ENCODE assay signal across 14 cellular contexts in genomic region chr5:78922879-78923621, GRCh38.
DNase-seq lines count a peak whose midpoint lies in the region; ATAC-seq, FAIRE-seq and TF ChIP-seq lines count a peak whose summit lies in the region.
"Had no signal": no experiment of that assay in that cellular context is flagged by ENCODE, and none has a peak within 500 bp of the region (broad histone marks: within the 10 kb centered on the region; RNA-seq: fewer than 3 reads in every experiment).

No MANE protein-coding gene starts in this region.

- no peak for TF ChIP-seq RAD21 in GM12878 (IDR thresholded peaks at IDR 0.05; ENCODE audit: insufficient read depth, low read depth, low read length)

- H3K4me2 ChIP-seq in GM12878 (ENCODE audit: control insufficient read depth, insufficient read depth), result no peak overlapping the region

- SMC1A ChIA-PET in GM12878 (lab: Charles Lee; ENCODE audit: uncharacterized antibody, unreplicated experiment), result interaction anchor here (0.9 to 3.5 kb wide), 11 partner anchors 9 to 602 kb away, joined by 3 to 18 read pairs (median 7); no protein-coding TSS in a partner anchor

- peaks cover 3% of the 10 kb centered on the region; the same call in 1 of the 2 replicates for H3K4me1 ChIP-seq in GM12878 (ENCODE audit: control insufficient read depth, insufficient read depth, low read length)
- no peaks in the 10 kb centered on the region for H3K4me1 ChIP-seq in SJCRH30
- H3K4me1 ChIP-seq: esophagus muscularis mucosa, Peyer's patch had no signal

- in situ Hi-C loops in GM12878 (cut with MboI), result no loop called here

- WGBS in GM12878 (ENCODE audit: insufficient coverage, insufficient replicate concordance, low lambda C conversion rate, missing lambda C conversion rate), result 44% methylated on average over 8 of the region's 8 CpGs

- no peak for TF ChIP-seq CTCF in GM12878 (IDR thresholded peaks at IDR 0.05 in 2 of 3, conservative IDR thresholded peaks at IDR 0.05 in 1 of 3; ENCODE audit: control insufficient read depth in 2 of 3, extremely low read depth in 1 of 3, insufficient read depth in 1 of 3, low read depth in 3 of 3, low read length in 3 of 3)

- CTCF ChIA-PET in GM12878 (lab: Yijun Ruan, JAX), result interaction anchor here (0.9 to 2.5 kb wide), 4 partner anchors 9 to 43 kb away, joined by 3 to 8 read pairs (median 5); no protein-coding TSS in a partner anchor

- no peak overlapping the region for H2AFZ ChIP-seq in GM12878 (ENCODE audit: control insufficient read depth, low read depth, low read length)

- no peak for DNase-seq in GM12878 (ENCODE audit: low read depth, low spot score)
- no peak for DNase-seq in SJCRH30
- DNase-seq in GM12892 (ENCODE audit: insufficient read length), result no peak
- DNase-seq: activated naive CD4-positive, alpha-beta T cell treated with anti-CD3 and anti-CD28 coated beads for 36 hours; GF-D8; NCI-H2107; NCI-H774; Peyer's patch; retina had no signal

- H4K20me1 ChIP-seq in GM12878 (ENCODE audit: control insufficient read depth, insufficient read depth), result no peaks in the 10 kb centered on the region

- H3K9me3 ChIP-seq in GM12878 (replicated peaks; ENCODE audit: control insufficient read depth, insufficient read depth, low read length) (no peaks in the 10 kb centered on the region), SJCRH30 (replicated peaks) (no peaks in the 10 kb centered on the region)
- H3K9me3 ChIP-seq: esophagus muscularis mucosa, Peyer's patch had no signal

- H3K27ac ChIP-seq in GM12878 (ENCODE audit: control insufficient read depth, insufficient read depth), result no peak overlapping the region
- H3K27ac ChIP-seq in SJCRH30, result no peak overlapping the region
- H3K27ac ChIP-seq: esophagus muscularis mucosa, Peyer's patch had no signal

- no peak overlapping the region for H3K9ac ChIP-seq in GM12878 (ENCODE audit: control insufficient read depth, insufficient read depth, low read length)

- TF ChIP-seq EP300 in GM12878 (IDR thresholded peaks at IDR 0.05; ENCODE audit: borderline replicate concordance in 1 of 2, control insufficient read depth in 1 of 2, low read depth in 2 of 2, low read length in 2 of 2), result peak in 1 of 2 experiments; percentile 43; a peak in 1 of 4 replicates

- no peak overlapping the region for H3K4me3 ChIP-seq in GM12878
- H3K4me3 ChIP-seq in SJCRH30, result no peak overlapping the region
- H3K4me3 ChIP-seq: esophagus muscularis mucosa, Peyer's patch had no signal

- RAD21 ChIA-PET in GM12878 (lab: Charles Lee; ENCODE audit: unreplicated experiment), result interaction anchor here (0.7 to 2.0 kb wide), 8 partner anchors 12 to 210 kb away, joined by 3 to 7 read pairs (median 4); no protein-coding TSS in a partner anchor

- H3K36me3 ChIP-seq in GM12878 (ENCODE audit: control insufficient read depth in 2 of 2, insufficient read depth in 2 of 2, low read length in 1 of 2), result no peaks in the 10 kb centered on the region; a peak in 1 of 4 replicates
- no peaks in the 10 kb centered on the region for H3K36me3 ChIP-seq in SJCRH30
- H3K36me3 ChIP-seq: Peyer's patch had no signal

- BruUV-seq in GM12878 (replicated peaks; lab: Mats Ljungman, UMichigan), result no TSS peak

- TF ChIP-seq POLR2A in GM12878 (IDR thresholded peaks at IDR 0.05; ENCODE audit: low read depth, low read length) (no peak), GM12892 (IDR thresholded peaks at IDR 0.05; ENCODE audit: low read depth, low read length) (no peak)

- FAIRE-seq in GM12878 (lab: Jason Lieb, UNC), result no peak
- FAIRE-seq in GM12892 (lab: Jason Lieb, UNC), result no peak

- intact Hi-C loops in GM12878 (cut with micrococcal nuclease; ENCODE audit: unreplicated experiment), result no loop called here

- POLR2A ChIA-PET in GM12878 (lab: Charles Lee), result interaction anchor here (1.2 kb wide), 1 partner anchor 10 kb away, joined by 4 read pairs; no protein-coding TSS in a partner anchor

- H3K27me3 ChIP-seq in GM12878 (replicated peaks in 1 of 2; ENCODE audit: control insufficient read depth in 2 of 2, insufficient read depth in 2 of 2, low read length in 1 of 2) (no peaks in the 10 kb centered on the region), SJCRH30 (no peaks in the 10 kb centered on the region)
- H3K27me3 ChIP-seq: esophagus muscularis mucosa, Peyer's patch had no signal

- peak; percentile 85 for ATAC-seq in GM18499 (IDR thresholded peaks at IDR 0.05; ENCODE audit: insufficient read depth, unreplicated experiment)
- peak; percentile 69 for ATAC-seq in GM18870 (IDR thresholded peaks at IDR 0.05; ENCODE audit: unreplicated experiment)
- peak; percentile 52 for ATAC-seq in HG02798 (IDR thresholded peaks at IDR 0.05; ENCODE audit: poor library complexity, unreplicated experiment)
- ATAC-seq in GM12878, result peak; percentile 96
- no peak for ATAC-seq in HG02588 (IDR thresholded peaks at IDR 0.05; ENCODE audit: unreplicated experiment)

- no peaks in the 10 kb centered on the region for H3K79me2 ChIP-seq in GM12878 (ENCODE audit: control insufficient read depth, insufficient read depth, low read length)

TF ChIP-seq in GM12878, 131 proteins besides CTCF, POLR2A, EP300 and RAD21 (continues in another document):
- TF ChIP-seq CREM (IDR thresholded peaks at IDR 0.05; ENCODE audit: low read depth) (0 out of 2 replicates have a peak, but pooled peaks have one; percentile 12), MTA2 (IDR thresholded peaks at IDR 0.05; ENCODE audit: low read depth) (peak; percentile 14; the same call in 1 of the 2 replicates), JUNB (IDR thresholded peaks at IDR 0.05) (no peak), IKZF2 (IDR thresholded peaks at IDR 0.05) (no peak; a peak in 1 of 4 replicates), ATF7 (IDR thresholded peaks at IDR 0.05; ENCODE audit: low read depth) (peak; percentile 25; the same call in 1 of the 2 replicates), EZH2 (IDR thresholded peaks at IDR 0.05; ENCODE audit: borderline replicate concordance, control insufficient read depth, low read depth, low read length) (no peak), MYC (IDR thresholded peaks at IDR 0.05; ENCODE audit: insufficient read depth, insufficient read length, insufficient replicate concordance, low read length, severe bottlenecking) (no peak), SMC3 (IDR thresholded peaks at IDR 0.05; ENCODE audit: borderline replicate concordance, low read length) (no peak), SMARCA5 (IDR thresholded peaks at IDR 0.05) (no peak), NR2C1 (IDR thresholded peaks at IDR 0.05) (no peak), NR2F1 (conservative IDR thresholded peaks at IDR 0.05) (no peak), PAX5 (IDR thresholded peaks at IDR 0.05; ENCODE audit: borderline replicate concordance, low read depth, low read length) (peak; percentile 19; the same call in 1 of the 2 replicates), YY1 (IDR thresholded peaks at IDR 0.05; ENCODE audit: low read depth, low read length) (0 out of 2 replicates have a peak, but pooled peaks have one; percentile 18), CREB1 (IDR thresholded peaks at IDR 0.05; ENCODE audit: low read depth) (peak; percentile 44; the same call in 1 of the 2 replicates), HDAC6 (IDR thresholded peaks at IDR 0.05; ENCODE audit: unreplicated experiment) (no peak), E4F1 (IDR thresholded peaks at IDR 0.05; ENCODE audit: borderline replicate concordance, partially characterized antibody) (no peak), MLLT1 (IDR thresholded peaks at IDR 0.05) (no peak), SIN3A (IDR thresholded peaks at IDR 0.05; ENCODE audit: low read depth, low read length) (no peak), RUNX3 (IDR thresholded peaks at IDR 0.05; ENCODE audit: low read length) (peak; percentile 76)
